Comparison of ENCODE assay signal across 19 cellular contexts in the genomic region with DNA sequence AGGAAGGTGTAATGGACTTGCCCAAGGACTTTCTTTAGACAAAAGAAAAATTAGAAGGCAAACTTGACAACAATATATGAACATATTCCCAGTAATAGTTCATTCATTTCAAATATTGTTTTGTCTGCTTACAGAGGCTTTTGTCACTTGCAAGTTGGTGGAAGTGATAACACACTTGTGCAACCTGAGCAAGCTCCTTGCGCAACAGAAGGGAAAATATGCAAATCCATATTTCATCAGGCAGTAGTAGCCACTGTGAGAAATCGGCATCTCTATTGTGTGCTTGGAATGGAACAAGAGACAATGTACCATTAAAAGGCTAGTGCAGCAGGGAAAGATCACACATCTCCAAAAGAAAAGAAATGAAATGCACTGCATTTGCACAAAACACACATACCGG.
"Had no signal": no experiment of that assay in that cellular context is flagged by ENCODE, and none has a peak within 500 bp of the region (broad histone marks: within the 10 kb centered on the region; RNA-seq: fewer than 3 reads in every experiment).

No MANE protein-coding gene starts in this region.

- FAIRE-seq: kidney had no signal

- H3K4me1 Mint-ChIP-seq: activated naive CD8-positive, alpha-beta T cell treated with anti-CD3 and anti-CD28 coated beads for 36 hours; central memory CD8-positive, alpha-beta T cell; naive B cell had no signal

- H3K9me3 ChIP-seq: esophagus squamous epithelium, left lung, ovary, suprapubic skin had no signal

- H3K36me3 Mint-ChIP-seq: activated naive CD8-positive, alpha-beta T cell treated with anti-CD3 and anti-CD28 coated beads for 36 hours; brain; naive B cell; type B pancreatic cell had no signal

- H3K27ac ChIP-seq: coronary artery, esophagus squamous epithelium, left lung, ovary, suprapubic skin had no signal

- ATAC-seq: left lung, sciatic nerve had no signal

- H3K27ac Mint-ChIP-seq: activated naive CD8-positive, alpha-beta T cell treated with anti-CD3 and anti-CD28 coated beads for 36 hours; activated T-helper 1 cell treated with anti-CD3 and anti-CD28 coated beads, Interleukin-12 subunit alpha, Interleukin-12 subunit beta, Interleukin-2, Interleukin-4 antibody, amounts not matched to agents 30 ng/mL and 10 ng/mL and 1 ng/mL, durations not matched to agents 14 hours and 24 hours and 36 hours; naive B cell; stimulated activated naive CD8-positive, alpha-beta T cell treated with anti-CD3 and anti-CD28 coated beads, Interleukin-15, Interleukin-2, amounts not matched to agents 100 ng/mL and 50 ng/mL, for 24 hours; type B pancreatic cell had no signal

- H3K4me1 ChIP-seq: esophagus squamous epithelium, left lung, suprapubic skin had no signal

- H3K4me3 Mint-ChIP-seq: activated naive CD8-positive, alpha-beta T cell treated with anti-CD3 and anti-CD28 coated beads for 36 hours; activated T-helper 1 cell treated with anti-CD3 and anti-CD28 coated beads, Interleukin-12 subunit alpha, Interleukin-12 subunit beta, Interleukin-2, Interleukin-4 antibody, amounts not matched to agents 30 ng/mL and 10 ng/mL and 1 ng/mL, durations not matched to agents 14 hours and 24 hours and 36 hours; brain; central memory CD8-positive, alpha-beta T cell; naive B cell; stimulated activated naive CD8-positive, alpha-beta T cell treated with anti-CD3 and anti-CD28 coated beads, Interleukin-15, Interleukin-2, amounts not matched to agents 100 ng/mL and 50 ng/mL, for 24 hours; type B pancreatic cell had no signal

- H3K4me3 ChIP-seq: coronary artery, esophagus squamous epithelium, left lung, ovary, suprapubic skin had no signal

- H3K36me3 ChIP-seq: esophagus squamous epithelium, left lung, ovary, suprapubic skin had no signal

- H3K9me3 Mint-ChIP-seq: activated naive CD8-positive, alpha-beta T cell treated with anti-CD3 and anti-CD28 coated beads for 36 hours; activated T-helper 1 cell treated with anti-CD3 and anti-CD28 coated beads, Interleukin-12 subunit alpha, Interleukin-12 subunit beta, Interleukin-2, Interleukin-4 antibody, amounts not matched to agents 30 ng/mL and 10 ng/mL and 1 ng/mL, durations not matched to agents 14 hours and 24 hours and 36 hours; brain; central memory CD8-positive, alpha-beta T cell; stimulated activated naive CD8-positive, alpha-beta T cell treated with anti-CD3 and anti-CD28 coated beads, Interleukin-15, Interleukin-2, amounts not matched to agents 100 ng/mL and 50 ng/mL, for 24 hours; type B pancreatic cell had no signal

- H3K27me3 ChIP-seq: ovary had no signal

- DNase-seq: activated CD4-positive, alpha-beta T cell treated with anti-CD3 and anti-CD28 coated beads, Interleukin-2, amount 50 U/mL, for 1 hour; activated CD8-positive, alpha-beta memory T cell treated with anti-CD3 and anti-CD28 coated beads for 24 hours; activated naive CD8-positive, alpha-beta T cell treated with anti-CD3 and anti-CD28 coated beads for 36 hours; esophagus squamous epithelium; foreskin fibroblast; glutamatergic neuron; hypothalamus; kidney; left lung; naive B cell; ovary had no signal
